Comparison of ENCODE assay signal across 14 cellular contexts in genomic region chr1:100343897-100344296, GRCh38.
"Had no signal": no experiment of that assay in that cellular context is flagged by ENCODE, and none has a peak within 500 bp of the region (broad histone marks: within the 10 kb centered on the region; RNA-seq: fewer than 3 reads in every experiment).

No MANE protein-coding gene starts in this region.

- DNase-seq: activated B cell treated with CpG ODN at 0.5 μM for 24 hours; activated CD4-positive, alpha-beta T cell treated with anti-CD3 and anti-CD28 coated beads for 48 hours; activated CD8-positive, alpha-beta T cell treated with anti-CD3 and anti-CD28 coated beads, Interleukin-2, amount 10 ng/mL, durations not matched to agents 7 days and 5 days; activated gamma-delta T cell treated with Interleukin-2 at 50 U/mL for 16 hours; amniotic stem cell; caudate nucleus; midbrain; pancreas; T-cell; T1000; tibial artery; uterus had no signal

- H3K36me3 ChIP-seq: pancreas, tibial artery, uterus had no signal

- H3K27ac ChIP-seq: pancreas, tibial artery, uterus had no signal

- H3K9me3 ChIP-seq: pancreas, tibial artery, uterus had no signal

- H3K4me3 ChIP-seq: pancreas, tibial artery, uterus had no signal

- H3K4me1 ChIP-seq: pancreas, tibial artery, uterus had no signal

- H3K27me3 ChIP-seq: pancreas, tibial artery, uterus had no signal

- ATAC-seq: activated CD8-positive, alpha-beta T cell treated with anti-CD3 and anti-CD28 coated beads, Interleukin-2, amount 10 ng/mL, durations not matched to agents 7 days and 5 days; esophagus mucosa; pancreas; stimulated activated memory B cell treated with anti-CD40 and anti-IgM and Interleukin-4, amounts not matched to agents 10 μg/mL and 1 μg/mL and 100 μg/mL, for 72 hours; T-cell had no signal
